In genomic region chr16:78742501-78743283, GRCh38 we compare ENCODE assay signal across 9 cellular contexts.
A peak's percentile ranks its signal among the peaks of the same experiment; 100 is the strongest.
DNase-seq lines count a peak whose midpoint lies in the region; ATAC-seq and TF ChIP-seq lines count a peak whose summit lies in the region.
"Had no signal": no experiment of that assay in that cellular context is flagged by ENCODE, and none has a peak within 500 bp of the region (broad histone marks: within the 10 kb centered on the region; RNA-seq: fewer than 3 reads in every experiment).

No MANE protein-coding gene starts in this region.

- intact Hi-C loops in adrenal gland (cut with DNase I), result no loop called here

- no peak for TF ChIP-seq CTCF in adrenal gland (IDR thresholded peaks at IDR 0.05)

- H3K27ac ChIP-seq in adrenal gland, result peak overlapping the region in 1 of 5 donors; percentile 45
- H3K27ac ChIP-seq: neutrophil had no signal

- H3K4me3 ChIP-seq in adrenal gland, result no peak overlapping the region

- H3K4me1 ChIP-seq in adrenal gland (replicated peaks in 1 of 2), result no peaks in the 10 kb centered on the region

- 59 to 77% (median 75%) methylated on average over 20 to 21 of the region's 21 CpGs for WGBS in adrenal gland, 4 donors

- H3K9me3 ChIP-seq in adrenal gland (replicated peaks in 1 of 3), result no peaks in the 10 kb centered on the region
- H3K9me3 ChIP-seq: neutrophil had no signal

- no peaks in the 10 kb centered on the region for H3K27me3 ChIP-seq in adrenal gland
- H3K27me3 ChIP-seq: neutrophil had no signal

- peak; percentile 13 to 95 (median 72) for DNase-seq in T-helper 2 cell
- DNase-seq in adrenal gland, result peak in 6 of 7 donors; percentile 16 to 70 (median 47)
- DNase-seq in stimulated activated CD4-positive, alpha-beta T cell treated with anti-CD3 and anti-CD28 coated beads, Interleukin-12 subunit alpha, Interleukin-12 subunit beta, amount 100 ng/mL, for 48 hours (ENCODE audit: low read depth in 2 of 3, low spot score in 1 of 3), result peak; percentile 66 to 73 (median 73)
- DNase-seq in NCI-H526 treated with DMSO at 0.1 percent for 48 hours (lab: John Stamatoyannopoulos, UW), result no peak
- DNase-seq in HPDE6-E6E7 (ENCODE audit: extremely low spot score), result no peak
- DNase-seq in NCI-H2107 treated with DMSO at 0.1 percent for 48 hours (lab: John Stamatoyannopoulos, UW; ENCODE audit: unreplicated experiment), result no peak

- TF ChIP-seq POLR2A in adrenal gland (IDR thresholded peaks at IDR 0.05), result no peak

- H3K36me3 ChIP-seq in adrenal gland (replicated peaks in 1 of 2), result no peaks in the 10 kb centered on the region
- H3K36me3 ChIP-seq: neutrophil had no signal

- peak; percentile 95 for ATAC-seq in GM19025 (IDR thresholded peaks at IDR 0.05; ENCODE audit: low read depth, unreplicated experiment)
- ATAC-seq in HG03060 (IDR thresholded peaks at IDR 0.05; ENCODE audit: low read depth, unreplicated experiment), result peak; percentile 86

Comparison
In these comparisons a context has a peak if more than half of its experiments do, and no peak if none do; other contexts are left out.
1. DNase-seq: peak in T-helper 2 cell (5 of 5), adrenal gland (6 of 7) and stimulated activated CD4-positive, alpha-beta T cell treated with anti-CD3 and anti-CD28 coated beads, Interleukin-12 subunit alpha, Interleukin-12 subunit beta, amount 100 ng/mL, for 48 hours (3 of 3); none in NCI-H526 treated with DMSO at 0.1 percent for 48 hours (single experiment), HPDE6-E6E7 (single experiment) and NCI-H2107 treated with DMSO at 0.1 percent for 48 hours (single experiment).